In the genomic region with DNA sequence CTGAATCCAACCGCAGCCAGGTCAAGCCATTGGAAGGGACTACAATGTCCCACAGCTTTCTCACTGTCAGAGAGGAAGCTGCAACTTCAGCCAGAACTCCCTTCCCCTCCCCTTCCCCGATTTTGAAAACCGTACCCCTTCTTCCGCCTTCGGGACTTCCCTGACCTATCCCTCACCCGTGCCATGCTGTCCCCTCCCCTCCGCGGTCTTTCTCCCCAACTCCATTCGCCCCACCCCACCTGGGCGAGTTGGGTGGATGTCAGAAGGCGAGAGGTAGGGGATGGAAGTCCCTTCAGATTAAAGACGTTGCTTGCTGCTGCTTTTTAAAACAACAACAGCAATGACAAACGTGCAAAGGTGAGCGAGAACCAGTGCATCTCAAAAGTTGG, we compare ENCODE assay signal across 1 cellular context.
TF ChIP-seq lines count a peak whose summit lies in the region.

No MANE protein-coding gene starts in this region.

TF ChIP-seq in H1, 55 proteins besides CTCF, POLR2A, EP300 and RAD21:
- TF ChIP-seq GTF2F1 (IDR thresholded peaks at IDR 0.05; ENCODE audit: borderline replicate concordance, low read depth, low read length): no peak
- no peak for TF ChIP-seq SIRT6 (IDR thresholded peaks at IDR 0.05; ENCODE audit: low read length)
- TF ChIP-seq, protein P1, sequence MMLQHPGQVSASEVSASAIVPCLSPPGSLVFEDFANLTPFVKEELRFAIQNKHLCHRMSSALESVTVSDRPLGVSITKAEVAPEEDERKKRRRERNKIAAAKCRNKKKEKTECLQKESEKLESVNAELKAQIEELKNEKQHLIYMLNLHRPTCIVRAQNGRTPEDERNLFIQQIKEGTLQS (IDR thresholded peaks at IDR 0.05; ENCODE audit: insufficient read depth, low read depth, low read length): no peak
- TF ChIP-seq POU5F1 (IDR thresholded peaks at IDR 0.05; ENCODE audit: low read depth, low read length): no peak
- no peak for TF ChIP-seq SAP30 (IDR thresholded peaks at IDR 0.05; ENCODE audit: insufficient read depth, insufficient replicate concordance, low read length)
- TF ChIP-seq GABPA (IDR thresholded peaks at IDR 0.05; ENCODE audit: borderline replicate concordance, insufficient read depth, low read length): no peak
- no peak for TF ChIP-seq CHD2 (IDR thresholded peaks at IDR 0.05; ENCODE audit: low read length)
- TF ChIP-seq PHF8 (conservative IDR thresholded peaks at IDR 0.05; ENCODE audit: low read depth, low read length): no peak
- TF ChIP-seq, protein P2, sequence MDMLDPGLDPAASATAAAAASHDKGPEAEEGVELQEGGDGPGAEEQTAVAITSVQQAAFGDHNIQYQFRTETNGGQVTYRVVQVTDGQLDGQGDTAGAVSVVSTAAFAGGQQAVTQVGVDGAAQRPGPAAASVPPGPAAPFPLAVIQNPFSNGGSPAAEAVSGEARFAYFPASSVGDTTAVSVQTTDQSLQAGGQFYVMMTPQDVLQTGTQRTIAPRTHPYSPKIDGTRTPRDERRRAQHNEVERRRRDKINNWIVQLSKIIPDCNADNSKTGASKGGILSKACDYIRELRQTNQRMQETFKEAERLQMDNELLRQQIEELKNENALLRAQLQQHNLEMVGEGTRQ (IDR thresholded peaks at IDR 0.05; ENCODE audit: low read length): no peak
- TF ChIP-seq BACH1 (IDR thresholded peaks at IDR 0.05; ENCODE audit: low read length): no peak
- no peak; the same call in 1 of the 2 replicates for TF ChIP-seq BRCA1 (IDR thresholded peaks at IDR 0.05; ENCODE audit: low read depth, low read length)
- no peak for TF ChIP-seq CHD1 (IDR thresholded peaks at IDR 0.05; ENCODE audit: low read depth, low read length)
TF ChIP-seq in H1: peak in this region for 0.
